ENCODE assay signal across 23 cellular contexts in the genomic region with DNA sequence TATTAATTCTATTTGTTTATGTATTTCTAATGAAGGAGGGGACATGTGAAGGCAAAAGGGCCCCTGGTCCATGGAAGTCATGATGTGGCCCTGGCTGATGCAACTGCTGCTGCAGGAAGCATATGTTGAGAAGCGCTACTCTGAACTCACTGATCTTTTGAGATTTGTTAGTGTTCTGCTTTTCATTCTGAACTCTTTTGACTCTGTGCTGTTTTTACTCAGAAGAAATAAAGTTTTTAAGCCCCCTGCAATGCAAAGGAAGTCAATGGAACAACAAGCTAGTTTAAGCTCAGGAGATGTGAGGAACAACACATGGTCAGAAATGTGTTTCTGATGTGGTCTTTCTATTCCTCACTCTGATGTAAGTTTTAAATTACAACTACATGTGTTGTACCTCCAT.
A peak's percentile ranks its signal among the peaks of the same experiment; 100 is the strongest.
DNase-seq lines count a peak whose midpoint lies in the region; ATAC-seq and TF ChIP-seq lines count a peak whose summit lies in the region.
"Had no signal": no experiment of that assay in that cellular context is flagged by ENCODE, and none has a peak within 500 bp of the region (broad histone marks: within the 10 kb centered on the region; RNA-seq: fewer than 3 reads in every experiment).

No MANE protein-coding gene starts in this region.

- DNase-seq in stimulated activated CD4-positive, alpha-beta T cell treated with anti-CD3 and anti-CD28 coated beads, Interleukin-4, amount 100 ng/mL, for 1 hour = peak; percentile 7
- DNase-seq in stimulated activated CD4-positive, alpha-beta T cell treated with anti-CD3 and anti-CD28 coated beads, Interleukin-12 subunit alpha, Interleukin-12 subunit beta, amount 100 ng/mL, for 4 hours = no peak
- peak; percentile 42 for DNase-seq in activated CD8-positive, alpha-beta T cell treated with anti-CD3 and anti-CD28 coated beads for 36 hours
- DNase-seq in naive thymus-derived CD4-positive, alpha-beta T cell = peak in 6 of 9 donors; percentile 19 to 60 (median 42)
- DNase-seq in SW480 (ENCODE audit: low spot score) = no peak
- DNase-seq: activated effector memory CD4-positive, alpha-beta T cell treated with anti-CD3 and anti-CD28 coated beads, Interleukin-2, amount 50 U/mL, for 16 hours; HCEC 1CT; heart left ventricle; left colon; mesendoderm; MM.1S; naive B cell; NCI-H1436 treated with DMSO at 0.1 percent for 48 hours; OCI-M1; pancreas; Right ventricle myocardium superior had no signal

- peak; percentile 45 for ATAC-seq in activated CD8-positive, alpha-beta T cell treated with anti-CD3 and anti-CD28 coated beads for 36 hours
- peak; percentile 52 for ATAC-seq in naive thymus-derived CD4-positive, alpha-beta T cell
- no peak for ATAC-seq in HG03460 (IDR thresholded peaks at IDR 0.05; ENCODE audit: unreplicated experiment)
- no peak for ATAC-seq in HG02610 (IDR thresholded peaks at IDR 0.05; ENCODE audit: unreplicated experiment)
- ATAC-seq: activated CD4-positive, CD25-positive, alpha-beta regulatory T cell treated with anti-CD3 and anti-CD28 coated beads, Interleukin-2, amount 50 U/mL, for 24 hours; GM12878; heart left ventricle; left colon; pancreas had no signal

- peaks cover 21% of the 10 kb centered on the region for H3K4me1 Mint-ChIP-seq in activated CD8-positive, alpha-beta T cell treated with anti-CD3 and anti-CD28 coated beads for 36 hours (ENCODE audit: low read depth)
- peaks cover 6 to 48% (median 38%) of the 10 kb centered on the region in 7 donors for H3K4me1 Mint-ChIP-seq in naive thymus-derived CD4-positive, alpha-beta T cell

- peaks cover 0 to 22% of the 10 kb centered on the region in 2 donors for H3K4me1 ChIP-seq in naive thymus-derived CD4-positive, alpha-beta T cell (ENCODE audit: control insufficient read depth in 2 of 2, insufficient read depth in 2 of 2, low read length in 2 of 2)
- H3K4me1 ChIP-seq: ascending aorta, pancreas, right atrium auricular region had no signal

- no peaks in the 10 kb centered on the region for H3K9me3 ChIP-seq in naive thymus-derived CD4-positive, alpha-beta T cell (ENCODE audit: control insufficient read depth in 2 of 3, low read length in 3 of 3)
- H3K9me3 ChIP-seq: ascending aorta, pancreas, right atrium auricular region had no signal

- H3K36me3 ChIP-seq in naive thymus-derived CD4-positive, alpha-beta T cell (ENCODE audit: control insufficient read depth in 2 of 3, insufficient read depth in 3 of 3, low read length in 3 of 3) = no peaks in the 10 kb centered on the region
- H3K36me3 ChIP-seq: ascending aorta, heart left ventricle, pancreas, right atrium auricular region had no signal

- H3K4me3 Mint-ChIP-seq in activated CD8-positive, alpha-beta T cell treated with anti-CD3 and anti-CD28 coated beads for 36 hours = no peak overlapping the region
- H3K4me3 Mint-ChIP-seq in naive thymus-derived CD4-positive, alpha-beta T cell = peak overlapping the region in 9 of 10 donors; percentile 13 to 78 (median 65)
- H3K4me3 Mint-ChIP-seq: central memory CD8-positive, alpha-beta T cell; naive B cell had no signal

- POLR2A ChIA-PET in activated CD8-positive, alpha-beta T cell treated with anti-CD3 and anti-CD28 coated beads for 36 hours (lab: Charles Lee) = no interaction called here
- POLR2A ChIA-PET in naive thymus-derived CD4-positive, alpha-beta T cell (lab: Charles Lee) = interaction anchor here (0.6 to 6.8 kb wide), 8 partner anchors 21 to 652 kb away, joined by 3 to 45 read pairs (median 3); partner anchors contain the start of gene BTG1

- intact Hi-C loops in activated CD8-positive, alpha-beta T cell treated with anti-CD3 and anti-CD28 coated beads for 36 hours (cut with micrococcal nuclease) = no loop called here
- intact Hi-C loops in naive thymus-derived CD4-positive, alpha-beta T cell (cut with micrococcal nuclease) = loop anchor here in 1 of 2 donors (1.0 to 2.0 kb wide), 2 partner anchors 16 to 87 kb away; no protein-coding TSS in a partner anchor

- no peaks in the 10 kb centered on the region for H3K27me3 Mint-ChIP-seq in activated CD8-positive, alpha-beta T cell treated with anti-CD3 and anti-CD28 coated beads for 36 hours
- no peaks in the 10 kb centered on the region for H3K27me3 Mint-ChIP-seq in naive thymus-derived CD4-positive, alpha-beta T cell
- H3K27me3 Mint-ChIP-seq: central memory CD8-positive, alpha-beta T cell; naive B cell had no signal

- CTCF ChIA-PET in activated CD8-positive, alpha-beta T cell treated with anti-CD3 and anti-CD28 coated beads for 36 hours (lab: Charles Lee) = interaction anchor here (0.7 to 2.5 kb wide), 3 partner anchors 8 to 16 kb away, joined by 3 to 11 read pairs (median 3); no protein-coding TSS in a partner anchor
- CTCF ChIA-PET in naive thymus-derived CD4-positive, alpha-beta T cell (lab: Charles Lee) = interaction anchor here (0.9 kb wide), 1 partner anchor 33 kb away, joined by 3 read pairs; no protein-coding TSS in a partner anchor

- H3K27me3 ChIP-seq in naive thymus-derived CD4-positive, alpha-beta T cell (ENCODE audit: control insufficient read depth in 2 of 2, insufficient read depth in 2 of 2, low read length in 2 of 2) = no peaks in the 10 kb centered on the region
- H3K27me3 ChIP-seq: ascending aorta, heart left ventricle, pancreas, right atrium auricular region had no signal

- H3K4me3 ChIP-seq in naive thymus-derived CD4-positive, alpha-beta T cell (ENCODE audit: low read length) = no peak overlapping the region
- H3K4me3 ChIP-seq: ascending aorta, GM12878, heart left ventricle, pancreas, right atrium auricular region had no signal

- TF ChIP-seq CTCF in activated CD8-positive, alpha-beta T cell treated with anti-CD3 and anti-CD28 coated beads for 36 hours (IDR thresholded peaks at IDR 0.05) = no peak

- no peak overlapping the region for H3K27ac ChIP-seq in naive thymus-derived CD4-positive, alpha-beta T cell (ENCODE audit: low read depth, low read length)
- H3K27ac ChIP-seq: ascending aorta, pancreas, right atrium auricular region had no signal

- H3K9me3 Mint-ChIP-seq in activated CD8-positive, alpha-beta T cell treated with anti-CD3 and anti-CD28 coated beads for 36 hours = no peaks in the 10 kb centered on the region
- H3K9me3 Mint-ChIP-seq in naive thymus-derived CD4-positive, alpha-beta T cell = peaks cover 0 to 2% (median 0%) of the 10 kb centered on the region in 11 donors
- H3K9me3 Mint-ChIP-seq: central memory CD8-positive, alpha-beta T cell had no signal

- peaks cover 11% of the 10 kb centered on the region for H3K36me3 Mint-ChIP-seq in activated CD8-positive, alpha-beta T cell treated with anti-CD3 and anti-CD28 coated beads for 36 hours (ENCODE audit: low read depth)
- H3K36me3 Mint-ChIP-seq in naive thymus-derived CD4-positive, alpha-beta T cell = no peaks in the 10 kb centered on the region
- H3K36me3 Mint-ChIP-seq: naive B cell had no signal

- H3K27ac Mint-ChIP-seq in activated CD8-positive, alpha-beta T cell treated with anti-CD3 and anti-CD28 coated beads for 36 hours = peak overlapping the region; percentile 93
- H3K27ac Mint-ChIP-seq in naive thymus-derived CD4-positive, alpha-beta T cell = peak overlapping the region in 8 of 9 donors; percentile 51 to 92 (median 84)

Comparison
In these comparisons a context has a peak if more than half of its experiments do, and no peak if none do; other contexts are left out.
1. DNase-seq: peak in stimulated activated CD4-positive, alpha-beta T cell treated with anti-CD3 and anti-CD28 coated beads, Interleukin-4, amount 100 ng/mL, for 1 hour (single experiment), activated CD8-positive, alpha-beta T cell treated with anti-CD3 and anti-CD28 coated beads for 36 hours (single experiment) and naive thymus-derived CD4-positive, alpha-beta T cell (6 of 9); none in stimulated activated CD4-positive, alpha-beta T cell treated with anti-CD3 and anti-CD28 coated beads, Interleukin-12 subunit alpha, Interleukin-12 subunit beta, amount 100 ng/mL, for 4 hours (single experiment) and SW480 (single experiment).
2. ATAC-seq: peak in activated CD8-positive, alpha-beta T cell treated with anti-CD3 and anti-CD28 coated beads for 36 hours (single experiment) and naive thymus-derived CD4-positive, alpha-beta T cell (single experiment); none in HG03460 (single experiment) and HG02610 (single experiment).